In the genomic region with DNA sequence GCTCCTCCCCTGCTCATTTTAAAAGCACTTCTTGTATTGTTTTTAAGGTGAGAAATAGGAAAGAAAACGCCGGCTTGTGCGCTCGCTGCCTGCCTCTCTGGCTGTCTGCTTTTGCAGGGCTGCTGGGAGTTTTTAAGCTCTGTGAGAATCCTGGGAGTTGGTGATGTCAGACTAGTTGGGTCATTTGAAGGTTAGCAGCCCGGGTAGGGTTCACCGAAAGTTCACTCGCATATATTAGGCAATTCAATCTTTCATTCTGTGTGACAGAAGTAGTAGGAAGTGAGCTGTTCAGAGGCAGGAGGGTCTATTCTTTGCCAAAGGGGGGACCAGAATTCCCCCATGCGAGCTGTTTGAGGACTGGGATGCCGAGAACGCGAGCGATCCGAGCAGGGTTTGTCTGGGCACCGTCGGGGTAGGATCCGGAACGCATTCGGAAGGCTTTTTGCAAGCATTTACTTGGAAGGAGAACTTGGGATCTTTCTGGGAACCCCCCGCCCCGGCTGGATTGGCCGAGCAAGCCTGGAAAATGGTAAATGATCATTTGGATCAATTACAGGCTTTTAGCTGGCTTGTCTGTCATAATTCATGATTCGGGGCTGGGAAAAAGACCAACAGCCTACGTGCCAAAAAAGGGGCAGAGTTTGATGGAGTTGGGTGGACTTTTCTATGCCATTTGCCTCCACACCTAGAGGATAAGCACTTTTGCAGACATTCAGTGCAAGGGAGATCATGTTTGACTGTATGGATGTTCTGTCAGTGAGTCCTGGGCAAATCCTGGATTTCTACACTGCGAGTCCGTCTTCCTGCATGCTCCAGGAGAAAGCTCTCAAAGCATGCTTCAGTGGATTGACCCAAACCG, we compare ENCODE assay signal across 9 cellular contexts. TPM values are rescaled to one million over a fixed set of nuclear protein-coding genes. Genes with fewer than 3 reads are reported as not detected.
DNase-seq lines count a peak whose midpoint lies in the region; ATAC-seq and TF ChIP-seq lines count a peak whose summit lies in the region.
"Had no signal": no experiment of that assay in that cellular context is flagged by ENCODE, and none has a peak within 500 bp of the region (broad histone marks: within the 10 kb centered on the region; RNA-seq: fewer than 3 reads in every experiment).

Gene RARB, plus strand, starts transcription at position 261 of the 859 bp plus-strand sequence. Its CDS starts 469 bp downstream, at position 730.

- H3K4me3 ChIP-seq in Caco-2 (ENCODE audit: low read depth, low read length), result peak within 1 kb of the TSS; percentile 59
- H3K4me3 ChIP-seq in PC-9, result peak within 1 kb of the TSS; percentile 51; the same call in 1 of the 2 replicates

- TF ChIP-seq CTCF in Caco-2 (IDR thresholded peaks at IDR 0.05; ENCODE audit: insufficient read depth in 1 of 2, low read depth in 1 of 2, low read length in 1 of 2, severe bottlenecking in 1 of 2, unreplicated experiment in 1 of 2) (no peak), PC-9 (conservative IDR thresholded peaks at IDR 0.05) (no peak)

- peak; percentile 91 for ATAC-seq in left lobe of liver
- ATAC-seq in GM21737 (IDR thresholded peaks at IDR 0.05; ENCODE audit: unreplicated experiment), result no peak

- CTCF ChIA-PET in Caco-2 (lab: Charles Lee), result interaction anchor here (1.2 kb wide), 1 partner anchor 26 kb away, joined by 4 read pairs; no protein-coding TSS in a partner anchor
- CTCF ChIA-PET in HEK293T (lab: Yijun Ruan, JAX), result no interaction called here
- CTCF ChIA-PET in PC-9 (lab: Charles Lee), result no interaction called here

- H3K36me3 ChIP-seq in Caco-2 (ENCODE audit: control insufficient read depth, insufficient read depth, low read length) (no peaks in the 10 kb centered on the region), PC-9 (ENCODE audit: low read depth) (no peaks in the 10 kb centered on the region)

- H3K27ac Mint-ChIP-seq in Caco-2 (ENCODE audit: unreplicated experiment), result no peak within 1 kb of the TSS
- H3K27ac Mint-ChIP-seq: IgD-negative memory B cell had no signal

- H3K27ac ChIP-seq in PC-9, result peak within 1 kb of the TSS; percentile 64

- BruUV-seq in Caco-2 (replicated peaks; lab: Mats Ljungman, UMichigan) (TSS peak; percentile 65), PC-9 (replicated peaks; lab: Mats Ljungman, UMichigan) (no TSS peak)

- no peaks in the 10 kb centered on the region for H3K27me3 Mint-ChIP-seq in Caco-2 (ENCODE audit: insufficient read depth, unreplicated experiment)

- no peaks in the 10 kb centered on the region for H3K9me3 Mint-ChIP-seq in Caco-2 (ENCODE audit: unreplicated experiment)

- H3K27me3 ChIP-seq in Caco-2 (replicated peaks; ENCODE audit: control insufficient read depth, insufficient read depth, low read length), result no peaks in the 10 kb centered on the region; the same call in 1 of the 2 replicates
- no peaks in the 10 kb centered on the region for H3K27me3 ChIP-seq in PC-9 (ENCODE audit: insufficient read depth, low read depth)

- peaks cover 4% of the 10 kb centered on the region for H3K36me3 Mint-ChIP-seq in Caco-2 (ENCODE audit: insufficient read depth, unreplicated experiment)
- H3K36me3 Mint-ChIP-seq: IgD-negative memory B cell had no signal

- H4K20me1 ChIP-seq in PC-9 (ENCODE audit: insufficient read depth), result no peaks in the 10 kb centered on the region

- H3K4me1 ChIP-seq in Caco-2, result peaks cover 70% of the 10 kb centered on the region
- peaks cover 31% of the 10 kb centered on the region for H3K4me1 ChIP-seq in PC-9 (replicated peaks; ENCODE audit: insufficient read depth)

- H3K79me2 ChIP-seq in PC-9 (ENCODE audit: low read depth), result no peaks in the 10 kb centered on the region

- H3K9me3 ChIP-seq in Caco-2, result no peaks in the 10 kb centered on the region
- no peaks in the 10 kb centered on the region for H3K9me3 ChIP-seq in PC-9 (ENCODE audit: insufficient read depth, low read depth)

- H3K4me3 Mint-ChIP-seq in Caco-2 (ENCODE audit: unreplicated experiment), result peak within 1 kb of the TSS; percentile 83
- H3K4me3 Mint-ChIP-seq: IgD-negative memory B cell had no signal

- DNase-seq in Caco-2 (peak; percentile 70 to 77), HEK293T (ENCODE audit: extremely low spot score) (peak; percentile 83), PC-9 (peak; percentile 39 to 50), ecto neural progenitor cell (ENCODE audit: low spot score) (peak; percentile 72), left lobe of liver (ENCODE audit: low spot score) (peak; percentile 86), stromal cell of bone marrow (ENCODE audit: low read depth) (peak; percentile 91), DMS153 (lab: John Stamatoyannopoulos, UW) (no peak)

- peak within 1 kb of the TSS; percentile 66 for H2AFZ ChIP-seq in PC-9

- no peaks in the 10 kb centered on the region for H3K9me2 ChIP-seq in PC-9 (ENCODE audit: insufficient read depth)

- peak within 1 kb of the TSS; percentile 72 for H3K4me2 ChIP-seq in PC-9

- H3F3A ChIP-seq in PC-9 (ENCODE audit: insufficient read depth, low read depth), result 0 out of 2 replicates have a peak, but pooled peaks cover 11% of the 10 kb centered on the region

- POLR2A ChIA-PET in Caco-2 (lab: Charles Lee) (interaction anchor here (0.7 to 1.5 kb wide), 3 partner anchors 17 to 488 kb away, joined by 3 to 6 read pairs (median 5); no protein-coding TSS in a partner anchor), HEK293T (lab: Yijun Ruan, JAX) (interaction anchor here (0.6 to 1.4 kb wide), 12 partner anchors 9 to 416 kb away, joined by 3 to 4 read pairs (median 3); no protein-coding TSS in a partner anchor), PC-9 (lab: Charles Lee; ENCODE audit: unreplicated experiment) (interaction anchor here (0.6 to 1.0 kb wide), 7 partner anchors 11 to 1799 kb away, joined by 3 to 16 read pairs (median 4); no protein-coding TSS in a partner anchor)

- intact Hi-C loops in Caco-2 (cut with micrococcal nuclease; ENCODE audit: unreplicated experiment), result loop anchor here (5.0 kb wide), 1 partner anchor 164 kb away; no protein-coding TSS in a partner anchor
- intact Hi-C loops in PC-9 (cut with micrococcal nuclease; ENCODE audit: unreplicated experiment), result loop anchor here (5.0 kb wide), 1 partner anchor 164 kb away; no protein-coding TSS in a partner anchor

- H3K4me1 Mint-ChIP-seq in Caco-2 (ENCODE audit: low read depth, unreplicated experiment), result peaks cover 19% of the 10 kb centered on the region

TF ChIP-seq in HEK293T, 16 proteins besides CTCF, POLR2A, EP300 and RAD21:
- TF ChIP-seq NFRKB (IDR thresholded peaks at IDR 0.05) (no peak), ARNT (IDR thresholded peaks at IDR 0.05) (0 out of 2 replicates have a peak, but pooled peaks have one; percentile 17), L3MBTL2 (conservative IDR thresholded peaks at IDR 0.05) (peak; percentile 39; the same call in 1 of the 2 replicates), BHLHE40 (IDR thresholded peaks at IDR 0.05; ENCODE audit: borderline replicate concordance) (peak; percentile 93), FOXK2 (IDR thresholded peaks at IDR 0.05) (no peak), CTBP1 (IDR thresholded peaks at IDR 0.05; ENCODE audit: borderline replicate concordance) (peak; percentile 73; the same call in 1 of the 2 replicates), TARDBP (IDR thresholded peaks at IDR 0.05) (no peak), ZNF384 (IDR thresholded peaks at IDR 0.05) (no peak), HDGF (IDR thresholded peaks at IDR 0.05; ENCODE audit: borderline replicate concordance) (no peak), FOXA1 (IDR thresholded peaks at IDR 0.05) (no peak), LEF1 (IDR thresholded peaks at IDR 0.05; ENCODE audit: borderline replicate concordance) (0 out of 2 replicates have a peak, but pooled peaks have one; percentile 44), FOXM1 (IDR thresholded peaks at IDR 0.05; ENCODE audit: borderline replicate concordance) (0 out of 2 replicates have a peak, but pooled peaks have one; percentile 24), ELF4 (IDR thresholded peaks at IDR 0.05) (peak; percentile 58), SUZ12 (IDR thresholded peaks at IDR 0.05) (no peak), SP1 (IDR thresholded peaks at IDR 0.05) (no peak)
- TF ChIP-seq, protein P1, sequence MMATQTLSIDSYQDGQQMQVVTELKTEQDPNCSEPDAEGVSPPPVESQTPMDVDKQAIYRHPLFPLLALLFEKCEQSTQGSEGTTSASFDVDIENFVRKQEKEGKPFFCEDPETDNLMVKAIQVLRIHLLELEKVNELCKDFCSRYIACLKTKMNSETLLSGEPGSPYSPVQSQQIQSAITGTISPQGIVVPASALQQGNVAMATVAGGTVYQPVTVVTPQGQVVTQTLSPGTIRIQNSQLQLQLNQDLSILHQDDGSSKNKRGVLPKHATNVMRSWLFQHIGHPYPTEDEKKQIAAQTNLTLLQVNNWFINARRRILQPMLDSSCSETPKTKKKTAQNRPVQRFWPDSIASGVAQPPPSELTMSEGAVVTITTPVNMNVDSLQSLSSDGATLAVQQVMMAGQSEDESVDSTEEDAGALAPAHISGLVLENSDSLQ (IDR thresholded peaks at IDR 0.05), result peak; percentile 97

RNA-seq across cellular contexts. Expression of gene RARB, which starts in this region (rescaled TPM):
- total RNA-seq in Caco-2 (2022) (2.5 and 3.8 TPM in 2 replicates), PC-9 (2021) (0.75 and 1.0 TPM in 2 replicates), left lobe of liver (2.2 TPM)
